In genomic region chr2:96530474-96531357, GRCh38 we compare ENCODE assay signal across 13 cellular contexts. TPM values are rescaled to one million over a fixed set of nuclear protein-coding genes. Genes with fewer than 3 reads are reported as not detected.
DNase-seq lines count a peak whose midpoint lies in the region; ATAC-seq and TF ChIP-seq lines count a peak whose summit lies in the region.
"Had no signal": no experiment of that assay in that cellular context is flagged by ENCODE, and none has a peak within 500 bp of the region (broad histone marks: within the 10 kb centered on the region; RNA-seq: fewer than 3 reads in every experiment).

No MANE protein-coding gene starts in this region.

- H3K4me1 Mint-ChIP-seq in T-helper 2 cell treated with Interferon-gamma antibody and Interleukin-4, amounts not matched to agents 5 μg/mL and 100 μg/mL, for 36 hours (ENCODE audit: low read depth) = peaks cover 75% of the 10 kb centered on the region
- peaks cover 84% of the 10 kb centered on the region for H3K4me1 Mint-ChIP-seq in stimulated activated memory B cell treated with anti-CD40 and anti-IgM and Interleukin-4, amounts not matched to agents 10 μg/mL and 1 μg/mL and 100 μg/mL, for 72 hours

- ATAC-seq in gastroesophageal sphincter (no peak), GM21447 (IDR thresholded peaks at IDR 0.05; ENCODE audit: unreplicated experiment) (no peak)
- ATAC-seq in stimulated activated memory B cell treated with anti-CD40 and anti-IgM and Interleukin-4, amounts not matched to agents 10 μg/mL and 1 μg/mL and 100 μg/mL, for 72 hours = no peak
- ATAC-seq: A549 had no signal

- TF ChIP-seq POLR2A in gastroesophageal sphincter (IDR thresholded peaks at IDR 0.05) = no peak

- H3K36me3 ChIP-seq in SJCRH30 = no peaks in the 10 kb centered on the region
- H3K36me3 ChIP-seq in gastroesophageal sphincter = no peaks in the 10 kb centered on the region

- WGBS in gastroesophageal sphincter (ENCODE audit: low coverage in 1 of 2), 2 donors = 70 to 88% methylated on average over 7 to 10 of the region's 16 CpGs

- no peak overlapping the region for H3K4me3 ChIP-seq in SJCRH30
- H3K4me3 ChIP-seq in gastroesophageal sphincter = no peak overlapping the region
- H3K4me3 ChIP-seq: A549 had no signal

- TF ChIP-seq CTCF in gastroesophageal sphincter (IDR thresholded peaks at IDR 0.05) = no peak

- H3K27ac ChIP-seq in SJCRH30 = no peak overlapping the region
- peak overlapping the region in 3 of 4 donors; percentile 95 to 100 (median 100) for H3K27ac ChIP-seq in gastroesophageal sphincter

- H3K9me3 ChIP-seq in SJCRH30 (replicated peaks) = no peaks in the 10 kb centered on the region
- H3K9me3 ChIP-seq in gastroesophageal sphincter = no peaks in the 10 kb centered on the region
- H3K9me3 ChIP-seq: A549 had no signal

- H3K4me1 ChIP-seq in SJCRH30 (peaks cover 39% of the 10 kb centered on the region), gastroesophageal sphincter (peaks cover 10 to 94% (median 51%) of the 10 kb centered on the region in 3 donors)

- H3K27me3 Mint-ChIP-seq in T-helper 2 cell treated with Interferon-gamma antibody and Interleukin-4, amounts not matched to agents 5 μg/mL and 100 μg/mL, for 36 hours (ENCODE audit: low read depth) = peaks cover 2% of the 10 kb centered on the region
- H3K27me3 Mint-ChIP-seq in stimulated activated memory B cell treated with anti-CD40 and anti-IgM and Interleukin-4, amounts not matched to agents 10 μg/mL and 1 μg/mL and 100 μg/mL, for 72 hours = no peaks in the 10 kb centered on the region

- no peak for DNase-seq in T-helper 2 cell treated with Interferon-gamma antibody and Interleukin-4, amounts not matched to agents 5 μg/mL and 100 μg/mL, for 36 hours (ENCODE audit: low spot score)
- DNase-seq in T-helper 2 cell (no peak), SJCRH30 (peak; percentile 37 to 59), DMS53 treated with DMSO at 0.1 percent for 48 hours (lab: John Stamatoyannopoulos, UW; ENCODE audit: unreplicated experiment) (no peak), dermis blood vessel endothelial cell (no peak)
- DNase-seq: SIG-M5, small intestine had no signal

- H3K27me3 ChIP-seq in SJCRH30 (no peaks in the 10 kb centered on the region), gastroesophageal sphincter (no peaks in the 10 kb centered on the region)

- no peaks in the 10 kb centered on the region for H3K36me3 Mint-ChIP-seq in T-helper 2 cell treated with Interferon-gamma antibody and Interleukin-4, amounts not matched to agents 5 μg/mL and 100 μg/mL, for 36 hours (ENCODE audit: low read depth)
- no peaks in the 10 kb centered on the region for H3K36me3 Mint-ChIP-seq in stimulated activated memory B cell treated with anti-CD40 and anti-IgM and Interleukin-4, amounts not matched to agents 10 μg/mL and 1 μg/mL and 100 μg/mL, for 72 hours

- H3K9me3 Mint-ChIP-seq in T-helper 2 cell treated with Interferon-gamma antibody and Interleukin-4, amounts not matched to agents 5 μg/mL and 100 μg/mL, for 36 hours = no peaks in the 10 kb centered on the region
- no peaks in the 10 kb centered on the region for H3K9me3 Mint-ChIP-seq in stimulated activated memory B cell treated with anti-CD40 and anti-IgM and Interleukin-4, amounts not matched to agents 10 μg/mL and 1 μg/mL and 100 μg/mL, for 72 hours

- no peak overlapping the region for H3K27ac Mint-ChIP-seq in T-helper 2 cell treated with Interferon-gamma antibody and Interleukin-4, amounts not matched to agents 5 μg/mL and 100 μg/mL, for 36 hours
- H3K27ac Mint-ChIP-seq in stimulated activated memory B cell treated with anti-CD40 and anti-IgM and Interleukin-4, amounts not matched to agents 10 μg/mL and 1 μg/mL and 100 μg/mL, for 72 hours = peak overlapping the region; percentile 94

- no peak for TF ChIP-seq EP300 in gastroesophageal sphincter (IDR thresholded peaks at IDR 0.05)

- peak overlapping the region; percentile 77 for H3K4me3 Mint-ChIP-seq in T-helper 2 cell treated with Interferon-gamma antibody and Interleukin-4, amounts not matched to agents 5 μg/mL and 100 μg/mL, for 36 hours
- H3K4me3 Mint-ChIP-seq in stimulated activated memory B cell treated with anti-CD40 and anti-IgM and Interleukin-4, amounts not matched to agents 10 μg/mL and 1 μg/mL and 100 μg/mL, for 72 hours = peak overlapping the region; percentile 80

RNA-seq across cellular contexts. Expression of gene ARID5A, which starts 5.8 kb away (rescaled TPM):
- total RNA-seq in SJCRH30 (2014; rRNA removed; shearing (Covaris generic)) = 12.4 and 14.2 TPM in 2 replicates
- total RNA-seq in gastroesophageal sphincter (10 to 100 TPM; 40.0 to 98.5 (median 53.9) TPM), dermis blood vessel endothelial cell (11.4 and 15.4 TPM in 2 replicates)

RNA-seq across cellular contexts. Expression of gene NEURL3, which starts 25.6 kb away (rescaled TPM):
- total RNA-seq in SJCRH30 (2014; rRNA removed; shearing (Covaris generic)) = 0.10 TPM in 1 of 2 replicates, not detected in the other
- total RNA-seq in gastroesophageal sphincter (not detected), dermis blood vessel endothelial cell (0.05 and 0.51 TPM in 2 replicates)
- total RNA-seq: mesenteric fat pad, NCI-H460 had no signal

Comparison
In these comparisons a context has a peak if more than half of its experiments do, and no peak if none do; other contexts are left out.
1. DNase-seq: peak in SJCRH30 (2 of 2); none in T-helper 2 cell treated with Interferon-gamma antibody and Interleukin-4, amounts not matched to agents 5 μg/mL and 100 μg/mL, for 36 hours (single experiment), T-helper 2 cell (0 of 5), DMS53 treated with DMSO at 0.1 percent for 48 hours (single experiment) and dermis blood vessel endothelial cell (single experiment).